ENCODE assay signal across 8 cellular contexts in genomic region chr2:88691339-88692183, GRCh38. TPM values are rescaled to one million over a fixed set of nuclear protein-coding genes. Genes with fewer than 3 reads are reported as not detected.
DNase-seq lines count a peak whose midpoint lies in the region; ATAC-seq and TF ChIP-seq lines count a peak whose summit lies in the region.

RPIA (plus strand) TSS chr2:88691673; CDS start chr2:88691699, 26 bp downstream.

- intact Hi-C loops in CD14-positive monocyte (cut with micrococcal nuclease): loop anchor here (2.0 to 5.0 kb wide), 3 partner anchors 63 to 99 kb away; partner anchors contain the start of gene EIF2AK3 (in 1 of the 2)

- peak; percentile 71 for TF ChIP-seq CTCF in CD14-positive monocyte (IDR thresholded peaks at IDR 0.05)

- peaks cover 3% of the 10 kb centered on the region in 2 donors for H3K36me3 Mint-ChIP-seq in CD14-positive monocyte
- H3K36me3 Mint-ChIP-seq in activated CD4-positive, alpha-beta T cell treated with anti-CD3 and anti-CD28 coated beads, Interleukin-2, amount 10 ng/mL, durations not matched to agents 7 days and 5 days (ENCODE audit: low read depth): peaks cover 2% of the 10 kb centered on the region

- peaks cover 0 to 10% (median 4%) of the 10 kb centered on the region in 7 donors for H3K9me3 Mint-ChIP-seq in CD14-positive monocyte
- H3K9me3 Mint-ChIP-seq in activated CD4-positive, alpha-beta T cell treated with anti-CD3 and anti-CD28 coated beads, Interleukin-2, amount 10 ng/mL, durations not matched to agents 7 days and 5 days: peaks cover 4% of the 10 kb centered on the region

- H3K4me3 Mint-ChIP-seq in CD14-positive monocyte: peak within 1 kb of the TSS; percentile 90 to 95
- H3K4me3 Mint-ChIP-seq in activated CD4-positive, alpha-beta T cell treated with anti-CD3 and anti-CD28 coated beads, Interleukin-2, amount 10 ng/mL, durations not matched to agents 7 days and 5 days: peak within 1 kb of the TSS; percentile 91

- DNase-seq in CD14-positive monocyte (ENCODE audit: low spot score) (peak; percentile 99), NCI-H69 (lab: John Stamatoyannopoulos, UW) (peak; percentile 96), dedifferentiated amniotic fluid mesenchymal stem cell (ENCODE audit: extremely low spot score) (peak; percentile 99), left lobe of liver (ENCODE audit: low spot score) (peak; percentile 100)
- peak; percentile 99 for DNase-seq in activated CD4-positive, alpha-beta T cell treated with anti-CD3 and anti-CD28 coated beads, Interleukin-2, amount 10 ng/mL, durations not matched to agents 7 days and 5 days
- DNase-seq in stimulated activated CD4-positive, alpha-beta T cell treated with anti-CD3 and anti-CD28 coated beads, Interleukin-2, amount 100 ng/mL, for 4 hours (ENCODE audit: low read depth): peak; percentile 99

- CTCF ChIA-PET in activated CD4-positive, alpha-beta T cell treated with anti-CD3 and anti-CD28 coated beads, Interleukin-2, amount 10 ng/mL, durations not matched to agents 7 days and 5 days (lab: Charles Lee): interaction anchor here (0.6 to 3.9 kb wide), 16 partner anchors 10 to 602 kb away, joined by 3 to 19 read pairs (median 3); no protein-coding TSS in a partner anchor

- peaks cover 41% of the 10 kb centered on the region for H3K4me1 Mint-ChIP-seq in CD14-positive monocyte
- H3K4me1 Mint-ChIP-seq in activated CD4-positive, alpha-beta T cell treated with anti-CD3 and anti-CD28 coated beads, Interleukin-2, amount 10 ng/mL, durations not matched to agents 7 days and 5 days: peaks cover 42% of the 10 kb centered on the region

- peak within 1 kb of the TSS; percentile 91 to 96 (median 95) for H3K27ac Mint-ChIP-seq in CD14-positive monocyte
- H3K27ac Mint-ChIP-seq in activated CD4-positive, alpha-beta T cell treated with anti-CD3 and anti-CD28 coated beads, Interleukin-2, amount 10 ng/mL, durations not matched to agents 7 days and 5 days: peak within 1 kb of the TSS; percentile 94

- peaks cover 0 to 4% (median 3%) of the 10 kb centered on the region in 3 donors for H3K27me3 Mint-ChIP-seq in CD14-positive monocyte (ENCODE audit: low read depth in 3 of 3)
- H3K27me3 Mint-ChIP-seq in activated CD4-positive, alpha-beta T cell treated with anti-CD3 and anti-CD28 coated beads, Interleukin-2, amount 10 ng/mL, durations not matched to agents 7 days and 5 days: no peaks in the 10 kb centered on the region

- ATAC-seq in GM19351 (IDR thresholded peaks at IDR 0.05; ENCODE audit: unreplicated experiment) (peak; percentile 91), HG03521 (IDR thresholded peaks at IDR 0.05; ENCODE audit: unreplicated experiment) (peak; percentile 97), left lobe of liver (peak; percentile 94)

- POLR2A ChIA-PET in activated CD4-positive, alpha-beta T cell treated with anti-CD3 and anti-CD28 coated beads, Interleukin-2, amount 10 ng/mL, durations not matched to agents 7 days and 5 days (lab: Charles Lee): no interaction called here

RNA-seq across cellular contexts. Expression of gene RPIA, which starts in this region (rescaled TPM):
- polyA plus RNA-seq in CD14-positive monocyte: 10 to 100 TPM; 17.9 to 23.1 TPM
- total RNA-seq in activated CD4-positive, alpha-beta T cell treated with anti-CD3 and anti-CD28 coated beads, Interleukin-2, amount 10 ng/mL, durations not matched to agents 7 days and 5 days: 10 to 100 TPM; 34.3 to 41.6 TPM
- total RNA-seq in left lobe of liver: 2.9 TPM

Comparison
In these comparisons a context has a peak if more than half of its experiments do, and no peak if none do; other contexts are left out.
1. Peak in every context shown above with its lines: DNase-seq and ATAC-seq.